ENCODE assay signal across 8 cellular contexts in the genomic region with DNA sequence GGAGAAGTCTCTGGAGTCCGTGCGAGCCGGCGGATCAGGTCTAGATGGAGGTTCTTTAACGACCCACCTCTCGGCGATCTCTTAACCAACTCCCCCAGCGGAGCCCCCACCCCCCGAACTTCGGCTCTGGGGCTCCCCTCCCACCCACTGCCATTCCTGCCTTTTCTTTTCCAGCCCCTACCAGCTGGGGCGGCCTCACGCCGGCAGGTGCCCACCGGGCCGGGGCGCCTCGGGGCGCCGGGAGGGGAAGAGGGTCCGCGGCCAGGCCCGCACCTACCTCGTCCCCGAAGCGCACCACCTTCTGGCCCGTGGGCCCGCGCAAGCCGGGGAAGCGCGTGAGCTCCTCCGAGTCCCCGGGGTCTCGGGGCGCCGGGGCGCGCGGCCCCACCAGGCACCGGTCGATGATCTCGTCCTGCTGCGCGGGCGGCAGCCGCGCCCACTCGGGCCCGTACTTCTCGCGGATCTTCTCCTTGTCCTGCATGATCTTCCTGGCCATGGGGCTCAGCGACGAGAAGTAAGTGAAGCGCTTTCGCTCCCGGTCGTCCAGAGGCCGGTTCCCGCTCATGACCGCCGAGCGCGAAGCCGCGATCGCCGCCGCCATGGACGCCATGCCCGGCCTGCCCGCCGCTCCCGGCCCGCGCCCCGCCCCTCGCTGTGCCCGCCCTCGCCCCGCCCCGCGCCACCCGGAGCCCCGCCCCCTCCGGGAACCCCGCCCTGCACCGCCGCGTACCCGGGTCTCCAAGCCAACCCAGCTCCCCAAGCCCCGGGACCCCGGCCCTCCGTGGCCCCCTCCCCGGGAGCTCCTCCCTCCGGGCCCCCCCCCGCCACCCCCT. TPM values are rescaled to one million over a fixed set of nuclear protein-coding genes. Genes with fewer than 3 reads are reported as not detected.
DNase-seq lines count a peak whose midpoint lies in the region; ATAC-seq and TF ChIP-seq lines count a peak whose summit lies in the region.

Gene C1orf198, minus strand, starts transcription at position 619 of the 833 bp plus-strand sequence. Its CDS starts 9 bp downstream, at position 610.

- peak within 1 kb of the TSS; percentile 86 to 97 (median 91) for H3K27ac ChIP-seq in esophagus muscularis mucosa (replicated peaks in 1 of 4)
- peak within 1 kb of the TSS; percentile 67 for H3K27ac ChIP-seq in naive thymus-derived CD4-positive, alpha-beta T cell (ENCODE audit: low read depth, low read length)

- TF ChIP-seq POLR2A in esophagus muscularis mucosa (IDR thresholded peaks at IDR 0.05; ENCODE audit: low read depth): peak; percentile 59

- H3K27me3 Mint-ChIP-seq in activated T-cell treated with anti-CD3 and anti-CD28 coated beads, Interleukin-2, amount 50 U/mL, for 4 hours (ENCODE audit: low read depth): peaks cover 24% of the 10 kb centered on the region
- peaks cover 13 to 38% (median 25%) of the 10 kb centered on the region in 5 donors for H3K27me3 Mint-ChIP-seq in naive thymus-derived CD4-positive, alpha-beta T cell
- H3K27me3 Mint-ChIP-seq in stimulated activated memory B cell treated with anti-CD40 and anti-IgM and Interleukin-4, amounts not matched to agents 10 μg/mL and 1 μg/mL and 100 μg/mL, for 72 hours: no peaks in the 10 kb centered on the region

- POLR2A ChIA-PET in naive thymus-derived CD4-positive, alpha-beta T cell (lab: Charles Lee): no interaction called here

- TF ChIP-seq CTCF in AG09309 (IDR thresholded peaks at IDR 0.05; ENCODE audit: control insufficient read depth, insufficient read depth, low read depth, low read length, missing control alignments) (no peak), esophagus muscularis mucosa (IDR thresholded peaks at IDR 0.05) (no peak)

- H3K9me3 ChIP-seq in NT2/D1 (ENCODE audit: insufficient read depth, low read length): no peaks in the 10 kb centered on the region
- no peaks in the 10 kb centered on the region for H3K9me3 ChIP-seq in esophagus muscularis mucosa
- no peaks in the 10 kb centered on the region for H3K9me3 ChIP-seq in naive thymus-derived CD4-positive, alpha-beta T cell (ENCODE audit: control insufficient read depth in 2 of 3, low read length in 3 of 3)

- 3% methylated on average over 17 of the region's 96 CpGs for WGBS in esophagus muscularis mucosa

- H3K4me3 ChIP-seq in AG09309 (ENCODE audit: control insufficient read depth, low read depth, low read length) (peak within 1 kb of the TSS; percentile 67), NT2/D1 (ENCODE audit: insufficient read length, low read depth) (peak within 1 kb of the TSS; percentile 90), esophagus muscularis mucosa (peak within 1 kb of the TSS; percentile 88 to 100 (median 95))
- peak within 1 kb of the TSS; percentile 76 for H3K4me3 ChIP-seq in naive thymus-derived CD4-positive, alpha-beta T cell (ENCODE audit: low read length)

- intact Hi-C loops in esophagus muscularis mucosa (cut with DNase I): no loop called here
- intact Hi-C loops in naive thymus-derived CD4-positive, alpha-beta T cell (cut with micrococcal nuclease): loop anchor here (1.0 to 10.0 kb wide), 13 partner anchors 110 to 801 kb away; partner anchors contain the start of genes COG2 (in 2 of the 2), EXOC8 (in 2 of the 2), FAM89A (in 2 of the 2) and SPRTN (in 2 of the 2)

- DNase-seq in AG09309 (ENCODE audit: low read depth) (no peak), NT2/D1 (ENCODE audit: low read depth, low spot score) (peak; percentile 55), esophagus muscularis mucosa (ENCODE audit: extremely low spot score) (no peak)
- DNase-seq in activated T-cell treated with anti-CD3 and anti-CD28 coated beads, Interleukin-2, amount 50 U/mL, for 4 hours: peak; percentile 73
- peak; percentile 48 to 84 (median 69) for DNase-seq in naive thymus-derived CD4-positive, alpha-beta T cell

- peak within 1 kb of the TSS; percentile 89 for H3K9ac ChIP-seq in NT2/D1 (ENCODE audit: insufficient read length, low read depth)

- H3K4me3 Mint-ChIP-seq in activated T-cell treated with anti-CD3 and anti-CD28 coated beads, Interleukin-2, amount 50 U/mL, for 4 hours: peak within 1 kb of the TSS; percentile 87
- peak within 1 kb of the TSS; percentile 70 to 94 (median 88) for H3K4me3 Mint-ChIP-seq in naive thymus-derived CD4-positive, alpha-beta T cell
- H3K4me3 Mint-ChIP-seq in stimulated activated memory B cell treated with anti-CD40 and anti-IgM and Interleukin-4, amounts not matched to agents 10 μg/mL and 1 μg/mL and 100 μg/mL, for 72 hours: peak within 1 kb of the TSS; percentile 91

- peak; percentile 88 for ATAC-seq in GM19023 (IDR thresholded peaks at IDR 0.05; ENCODE audit: unreplicated experiment)
- peak; percentile 79 for ATAC-seq in HG03139 (IDR thresholded peaks at IDR 0.05; ENCODE audit: unreplicated experiment)
- peak; percentile 94 to 96 for ATAC-seq in activated T-cell treated with anti-CD3 and anti-CD28 coated beads, Interleukin-2, amount 50 U/mL, for 4 hours
- peak; percentile 97 for ATAC-seq in naive thymus-derived CD4-positive, alpha-beta T cell
- ATAC-seq in stimulated activated memory B cell treated with anti-CD40 and anti-IgM and Interleukin-4, amounts not matched to agents 10 μg/mL and 1 μg/mL and 100 μg/mL, for 72 hours: peak; percentile 95

- peak within 1 kb of the TSS in 8 of 9 donors; percentile 29 to 84 (median 62) for H3K27ac Mint-ChIP-seq in naive thymus-derived CD4-positive, alpha-beta T cell
- H3K27ac Mint-ChIP-seq in stimulated activated memory B cell treated with anti-CD40 and anti-IgM and Interleukin-4, amounts not matched to agents 10 μg/mL and 1 μg/mL and 100 μg/mL, for 72 hours: peak within 1 kb of the TSS; percentile 85

- H3K27me3 ChIP-seq in NT2/D1 (ENCODE audit: insufficient read depth, insufficient read length) (peaks cover 16% of the 10 kb centered on the region), esophagus muscularis mucosa (no peaks in the 10 kb centered on the region)
- peaks cover 0 to 7% of the 10 kb centered on the region in 2 donors for H3K27me3 ChIP-seq in naive thymus-derived CD4-positive, alpha-beta T cell (ENCODE audit: control insufficient read depth in 2 of 2, insufficient read depth in 2 of 2, low read length in 2 of 2)

- no peaks in the 10 kb centered on the region for H3K9me3 Mint-ChIP-seq in activated T-cell treated with anti-CD3 and anti-CD28 coated beads, Interleukin-2, amount 50 U/mL, for 4 hours
- peaks cover 0 to 1% (median 0%) of the 10 kb centered on the region in 11 donors for H3K9me3 Mint-ChIP-seq in naive thymus-derived CD4-positive, alpha-beta T cell
- H3K9me3 Mint-ChIP-seq in stimulated activated memory B cell treated with anti-CD40 and anti-IgM and Interleukin-4, amounts not matched to agents 10 μg/mL and 1 μg/mL and 100 μg/mL, for 72 hours: no peaks in the 10 kb centered on the region

- no peaks in the 10 kb centered on the region for H3K36me3 Mint-ChIP-seq in activated T-cell treated with anti-CD3 and anti-CD28 coated beads, Interleukin-2, amount 50 U/mL, for 4 hours (ENCODE audit: insufficient read depth)
- H3K36me3 Mint-ChIP-seq in naive thymus-derived CD4-positive, alpha-beta T cell: no peaks in the 10 kb centered on the region
- no peaks in the 10 kb centered on the region for H3K36me3 Mint-ChIP-seq in stimulated activated memory B cell treated with anti-CD40 and anti-IgM and Interleukin-4, amounts not matched to agents 10 μg/mL and 1 μg/mL and 100 μg/mL, for 72 hours

- no peak for TF ChIP-seq EP300 in esophagus muscularis mucosa (IDR thresholded peaks at IDR 0.05)

- H3K36me3 ChIP-seq in NT2/D1 (ENCODE audit: insufficient read depth, insufficient read length, low read length) (peaks cover 24% of the 10 kb centered on the region), esophagus muscularis mucosa (no peaks in the 10 kb centered on the region)
- peaks cover 0 to 3% (median 0%) of the 10 kb centered on the region in 3 experiments for H3K36me3 ChIP-seq in naive thymus-derived CD4-positive, alpha-beta T cell (ENCODE audit: control insufficient read depth in 2 of 3, insufficient read depth in 3 of 3, low read length in 3 of 3)

- H3K4me1 ChIP-seq in NT2/D1 (ENCODE audit: insufficient read depth, insufficient read length) (no peaks in the 10 kb centered on the region), esophagus muscularis mucosa (peaks cover 36 to 63% (median 56%) of the 10 kb centered on the region in 4 donors)
- H3K4me1 ChIP-seq in naive thymus-derived CD4-positive, alpha-beta T cell (ENCODE audit: control insufficient read depth in 2 of 2, insufficient read depth in 2 of 2, low read length in 2 of 2): peaks cover 0 to 5% of the 10 kb centered on the region in 2 donors

- peaks cover 14% of the 10 kb centered on the region for H3K4me1 Mint-ChIP-seq in activated T-cell treated with anti-CD3 and anti-CD28 coated beads, Interleukin-2, amount 50 U/mL, for 4 hours (ENCODE audit: low read depth)
- H3K4me1 Mint-ChIP-seq in naive thymus-derived CD4-positive, alpha-beta T cell: peaks cover 10 to 33% (median 24%) of the 10 kb centered on the region in 7 donors
- peaks cover 26% of the 10 kb centered on the region for H3K4me1 Mint-ChIP-seq in stimulated activated memory B cell treated with anti-CD40 and anti-IgM and Interleukin-4, amounts not matched to agents 10 μg/mL and 1 μg/mL and 100 μg/mL, for 72 hours

- CTCF ChIA-PET in naive thymus-derived CD4-positive, alpha-beta T cell (lab: Charles Lee): interaction anchor here (1.0 kb wide), 1 partner anchor 110 kb away, joined by 3 read pairs; no protein-coding TSS in a partner anchor

RNA-seq across cellular contexts. Expression of gene C1orf198, which starts in this region (rescaled TPM):
- 1 to 10 TPM; 4.7 to 5.2 (median 4.9) TPM for total RNA-seq in activated T-cell treated with anti-CD3 and anti-CD28 coated beads, Interleukin-2, amount 50 U/mL, for 4 hours
- 100 to 1,000 TPM in 3 of 4 donors, 10 to 100 TPM in 1; 95.6 to 214 (median 140) TPM for total RNA-seq in esophagus muscularis mucosa
- total RNA-seq in naive thymus-derived CD4-positive, alpha-beta T cell: 1 to 10 TPM; 2.9 to 6.0 (median 3.7) TPM
- polyA plus RNA-seq in naive thymus-derived CD4-positive, alpha-beta T cell: 1 to 10 TPM; 6.3 to 8.1 TPM

Comparison
In these comparisons a context has a peak if more than half of its experiments do, and no peak if none do; other contexts are left out.
1. RNA of gene C1orf198 (total RNA-seq): 95.6 to 214 TPM in esophagus muscularis mucosa; 4.7 to 5.2 TPM in activated T-cell treated with anti-CD3 and anti-CD28 coated beads, Interleukin-2, amount 50 U/mL, for 4 hours and 2.9 to 6.0 TPM in naive thymus-derived CD4-positive, alpha-beta T cell; every median in the first group is over 10 times any median in the second.
2. DNase-seq: peak in NT2/D1 (single experiment), activated T-cell treated with anti-CD3 and anti-CD28 coated beads, Interleukin-2, amount 50 U/mL, for 4 hours (single experiment) and naive thymus-derived CD4-positive, alpha-beta T cell (9 of 9); none in AG09309 (single experiment) and esophagus muscularis mucosa (single experiment).
3. Peak in every context shown above with its lines, with median percentiles within 50 percentile points of each other: H3K4me3 ChIP-seq, ATAC-seq and H3K4me3 Mint-ChIP-seq.